Comparison of ENCODE assay signal across 16 cellular contexts in genomic region chr3:104598848-104599501, GRCh38.
DNase-seq lines count a peak whose midpoint lies in the region; ATAC-seq and TF ChIP-seq lines count a peak whose summit lies in the region.
"Had no signal": no experiment of that assay in that cellular context is flagged by ENCODE, and none has a peak within 500 bp of the region (broad histone marks: within the 10 kb centered on the region; RNA-seq: fewer than 3 reads in every experiment).

No MANE protein-coding gene starts in this region.

- H3K9me3 Mint-ChIP-seq in T-cell = no peaks in the 10 kb centered on the region
- no peaks in the 10 kb centered on the region for H3K9me3 Mint-ChIP-seq in glutamatergic neuron (ENCODE audit: unreplicated experiment)
- no peaks in the 10 kb centered on the region for H3K9me3 Mint-ChIP-seq in stimulated activated naive B cell treated with anti-CD40 and anti-IgM and Interleukin-4, amounts not matched to agents 10 μg/mL and 1 μg/mL and 100 μg/mL, for 72 hours
- H3K9me3 Mint-ChIP-seq: activated T-cell treated with anti-CD3 and anti-CD28 coated beads, Interleukin-2, amount 50 U/mL, for 24 hours; memory B cell had no signal

- ATAC-seq in foreskin keratinocyte (peak; percentile 71), T-cell (replicated peaks in 1 of 4) (no peak)
- no peak for ATAC-seq in stimulated activated naive B cell treated with anti-CD40 and anti-IgM and Interleukin-4, amounts not matched to agents 10 μg/mL and 1 μg/mL and 100 μg/mL, for 72 hours (replicated peaks)
- ATAC-seq: sciatic nerve had no signal

- POLR2A ChIA-PET in T-cell (lab: Charles Lee) = no interaction called here

- H3K27ac Mint-ChIP-seq in T-cell = no peak overlapping the region
- no peak overlapping the region for H3K27ac Mint-ChIP-seq in glutamatergic neuron (ENCODE audit: unreplicated experiment)
- no peak overlapping the region for H3K27ac Mint-ChIP-seq in stimulated activated naive B cell treated with anti-CD40 and anti-IgM and Interleukin-4, amounts not matched to agents 10 μg/mL and 1 μg/mL and 100 μg/mL, for 72 hours
- H3K27ac Mint-ChIP-seq: activated T-cell treated with anti-CD3 and anti-CD28 coated beads, Interleukin-2, amount 50 U/mL, for 24 hours; memory B cell had no signal

- H3K4me1 Mint-ChIP-seq in T-cell = no peaks in the 10 kb centered on the region
- H3K4me1 Mint-ChIP-seq in glutamatergic neuron (ENCODE audit: low read depth, unreplicated experiment) = peaks cover 2% of the 10 kb centered on the region
- H3K4me1 Mint-ChIP-seq in stimulated activated naive B cell treated with anti-CD40 and anti-IgM and Interleukin-4, amounts not matched to agents 10 μg/mL and 1 μg/mL and 100 μg/mL, for 72 hours = no peaks in the 10 kb centered on the region
- H3K4me1 Mint-ChIP-seq: memory B cell had no signal

- H3K36me3 Mint-ChIP-seq in T-cell (no peaks in the 10 kb centered on the region), glutamatergic neuron (ENCODE audit: unreplicated experiment) (no peaks in the 10 kb centered on the region)
- no peaks in the 10 kb centered on the region for H3K36me3 Mint-ChIP-seq in stimulated activated naive B cell treated with anti-CD40 and anti-IgM and Interleukin-4, amounts not matched to agents 10 μg/mL and 1 μg/mL and 100 μg/mL, for 72 hours
- H3K36me3 Mint-ChIP-seq: memory B cell had no signal

- no peak overlapping the region for H3K27ac ChIP-seq in foreskin keratinocyte

- CTCF ChIA-PET in T-cell (lab: Charles Lee) = interaction anchor here in 1 of 2 donors (0.7 to 1.2 kb wide), 2 partner anchors 769 to 1298 kb away, joined by 3 to 4 read pairs; no protein-coding TSS in a partner anchor

- H3K4me1 ChIP-seq in foreskin keratinocyte = no peaks in the 10 kb centered on the region

- peaks cover 2 to 4% of the 10 kb centered on the region in 2 donors for H3K27me3 Mint-ChIP-seq in T-cell
- no peaks in the 10 kb centered on the region for H3K27me3 Mint-ChIP-seq in glutamatergic neuron (ENCODE audit: unreplicated experiment)
- H3K27me3 Mint-ChIP-seq in stimulated activated naive B cell treated with anti-CD40 and anti-IgM and Interleukin-4, amounts not matched to agents 10 μg/mL and 1 μg/mL and 100 μg/mL, for 72 hours = no peaks in the 10 kb centered on the region
- H3K27me3 Mint-ChIP-seq: activated T-cell treated with anti-CD3 and anti-CD28 coated beads, Interleukin-2, amount 50 U/mL, for 24 hours; memory B cell had no signal

- TF ChIP-seq CTCF in foreskin keratinocyte (conservative IDR thresholded peaks at IDR 0.05) = no peak
- no peak for TF ChIP-seq CTCF in glutamatergic neuron (IDR thresholded peaks at IDR 0.05; ENCODE audit: partially characterized antibody, unreplicated experiment)

- no peak overlapping the region for H3K4me3 Mint-ChIP-seq in T-cell
- no peak overlapping the region for H3K4me3 Mint-ChIP-seq in glutamatergic neuron (ENCODE audit: unreplicated experiment)
- H3K4me3 Mint-ChIP-seq in stimulated activated naive B cell treated with anti-CD40 and anti-IgM and Interleukin-4, amounts not matched to agents 10 μg/mL and 1 μg/mL and 100 μg/mL, for 72 hours = no peak overlapping the region
- H3K4me3 Mint-ChIP-seq: activated T-cell treated with anti-CD3 and anti-CD28 coated beads, Interleukin-2, amount 50 U/mL, for 24 hours; memory B cell had no signal

- DNase-seq in Ammon's horn (ENCODE audit: low spot score) = peak; percentile 8
- DNase-seq in NCI-H1092 treated with DMSO at 0.1 percent for 48 hours (lab: John Stamatoyannopoulos, UW) = peak; percentile 33
- peak; percentile 17 for DNase-seq in NCI-H510A treated with DMSO at 0.1 percent for 48 hours (lab: John Stamatoyannopoulos, UW)
- DNase-seq in foreskin keratinocyte = peak in 1 of 2 donors; percentile 65
- no peak for DNase-seq in UCSD-AML1 (lab: John Stamatoyannopoulos, UW; ENCODE audit: unreplicated experiment)
- DNase-seq in T-cell = no peak
- no peak for DNase-seq in glutamatergic neuron
- no peak for DNase-seq in stimulated activated naive B cell treated with anti-CD40 and anti-IgM and Interleukin-4, amounts not matched to agents 10 μg/mL and 1 μg/mL and 100 μg/mL, for 72 hours
- DNase-seq: activated CD4-positive, alpha-beta T cell treated with anti-CD3 and anti-CD28 coated beads for 48 hours; activated T-cell treated with anti-CD3 and anti-CD28 coated beads, Interleukin-2, amount 50 U/mL, for 24 hours; cerebellar nuclear complex; Kasumi-1; stimulated activated CD4-positive, alpha-beta T cell treated with anti-CD3 and anti-CD28 coated beads, Interleukin-2, amount 100 ng/mL, for 48 hours; stimulated activated CD8-positive, alpha-beta memory T cell treated with anti-CD3 and anti-CD28 coated beads, Interleukin-4, amount 100 ng/mL, for 48 hours had no signal

- H3K27me3 ChIP-seq in foreskin keratinocyte = no peaks in the 10 kb centered on the region

Comparison
In these comparisons a context has a peak if more than half of its experiments do, and no peak if none do; other contexts are left out.
1. DNase-seq: peak in Ammon's horn (single experiment), NCI-H1092 treated with DMSO at 0.1 percent for 48 hours (single experiment) and NCI-H510A treated with DMSO at 0.1 percent for 48 hours (single experiment); none in UCSD-AML1 (single experiment), T-cell (0 of 34), glutamatergic neuron (single experiment) and stimulated activated naive B cell treated with anti-CD40 and anti-IgM and Interleukin-4, amounts not matched to agents 10 μg/mL and 1 μg/mL and 100 μg/mL, for 72 hours (single experiment).